ENCODE assay signal across 39 cellular contexts in genomic region chr9:32449969-32450368, GRCh38.
"Had no signal": no experiment of that assay in that cellular context is flagged by ENCODE, and none has a peak within 500 bp of the region (broad histone marks: within the 10 kb centered on the region; RNA-seq: fewer than 3 reads in every experiment).

No MANE protein-coding gene starts in this region.

- H3K9me3 Mint-ChIP-seq: activated naive CD4-positive, alpha-beta T cell treated with anti-CD3 and anti-CD28 coated beads for 36 hours; activated naive CD4-positive, alpha-beta T cell treated with anti-CD3 and anti-CD28 coated beads, Interleukin-2, amount 10 ng/mL, durations not matched to agents 7 days and 5 days; activated naive CD4-positive, alpha-beta T cell treated with anti-CD3 and anti-CD28 coated beads, Interleukin-2, amount 50 U/mL, for 24 hours; activated naive CD8-positive, alpha-beta T cell treated with anti-CD3 and anti-CD28 coated beads for 36 hours; activated naive CD8-positive, alpha-beta T cell treated with anti-CD3 and anti-CD28 coated beads, Interleukin-2, amount 10 ng/mL, durations not matched to agents 7 days and 5 days; activated naive CD8-positive, alpha-beta T cell treated with anti-CD3 and anti-CD28 coated beads, Interleukin-2, amount 50 U/mL, for 24 hours; activated T-cell treated with anti-CD3 and anti-CD28 coated beads, Interleukin-2, amount 50 U/mL, for 4 hours; activated T-helper 1 cell treated with anti-CD3 and anti-CD28 coated beads, Interleukin-12 subunit alpha, Interleukin-12 subunit beta, Interleukin-2, Interleukin-4 antibody, amounts not matched to agents 30 ng/mL and 10 ng/mL and 1 ng/mL, durations not matched to agents 14 hours and 24 hours and 36 hours; activated T-helper 17 cell treated with anti-CD3 and anti-CD28 coated beads, Interleukin-2, amount 50 U/mL, for 72 hours; activated T-helper 2 cell treated with anti-CD3 and anti-CD28 coated beads, Interferon-gamma antibody, Interleukin-2, Interleukin-4, amounts not matched to agents 10 μg/mL and 5 μg/mL and 100 μg/mL, durations not matched to agents 14 hours and 24 hours and 36 hours had no signal

- H3K36me3 ChIP-seq: breast epithelium had no signal

- H3K4me1 ChIP-seq: adrenal gland, ascending aorta, body of pancreas, breast epithelium had no signal

- H3K4me1 Mint-ChIP-seq: activated naive CD4-positive, alpha-beta T cell treated with anti-CD3 and anti-CD28 coated beads, Interleukin-2, amount 10 ng/mL, durations not matched to agents 7 days and 5 days; activated naive CD4-positive, alpha-beta T cell treated with anti-CD3 and anti-CD28 coated beads, Interleukin-2, amount 50 U/mL, for 24 hours; activated naive CD8-positive, alpha-beta T cell treated with anti-CD3 and anti-CD28 coated beads for 36 hours; activated naive CD8-positive, alpha-beta T cell treated with anti-CD3 and anti-CD28 coated beads, Interleukin-2, amount 10 ng/mL, durations not matched to agents 7 days and 5 days; activated naive CD8-positive, alpha-beta T cell treated with anti-CD3 and anti-CD28 coated beads, Interleukin-2, amount 50 U/mL, for 24 hours; activated T-helper 17 cell treated with anti-CD3 and anti-CD28 coated beads, Interleukin-2, amount 50 U/mL, for 72 hours; brain had no signal

- H3K27ac ChIP-seq: adrenal gland, ascending aorta, body of pancreas, brain microvascular endothelial cell, breast epithelium, cardiac muscle cell had no signal

- DNase-seq: activated effector memory CD4-positive, alpha-beta T cell treated with anti-CD3 and anti-CD28 coated beads, Interleukin-2, amount 50 U/mL, for 16 hours; activated effector memory CD4-positive, alpha-beta T cell treated with Interleukin-2 at 50 U/mL for 16 hours; activated gamma-delta T cell; activated gamma-delta T cell treated with Interleukin-2 at 50 U/mL for 16 hours; activated naive CD4-positive, alpha-beta T cell; activated naive CD4-positive, alpha-beta T cell treated with anti-CD3 and anti-CD28 coated beads for 36 hours; activated naive CD4-positive, alpha-beta T cell treated with anti-CD3 and anti-CD28 coated beads, Interleukin-2, amount 10 ng/mL, durations not matched to agents 7 days and 5 days; activated naive CD4-positive, alpha-beta T cell treated with anti-CD3 and anti-CD28 coated beads, Interleukin-2, amount 50 U/mL, for 16 hours; activated naive CD4-positive, alpha-beta T cell treated with Interleukin-2 at 50 U/mL for 16 hours; activated naive CD8-positive, alpha-beta T cell treated with anti-CD3 and anti-CD28 coated beads for 36 hours; activated naive CD8-positive, alpha-beta T cell treated with anti-CD3 and anti-CD28 coated beads, Interleukin-2, amount 10 ng/mL, durations not matched to agents 7 days and 5 days; activated naive CD8-positive, alpha-beta T cell treated with anti-CD3 and anti-CD28 coated beads, Interleukin-2, amount 50 U/mL, for 24 hours; activated T-cell treated with anti-CD3 and anti-CD28 coated beads for 4 hours; activated T-cell treated with anti-CD3 and anti-CD28 coated beads, Interleukin-2, amount 50 U/mL, for 1 hour; activated T-cell treated with anti-CD3 and anti-CD28 coated beads, Interleukin-2, amount 50 U/mL, for 24 hours; activated T-cell treated with anti-CD3 and anti-CD28 coated beads, Interleukin-2, amount 50 U/mL, for 4 hours; activated T-cell treated with anti-CD3 and anti-CD28 coated beads, Interleukin-2, amount 50 U/mL, for 48 hours; activated T-cell treated with anti-CD3 and anti-CD28 coated beads, Interleukin-2, amount 50 U/mL, for 72 hours; adrenal gland; amniotic stem cell; amygdala; anterior cingulate cortex; aorta; body of pancreas; brain microvascular endothelial cell; caudate nucleus; central memory CD4-positive, alpha-beta T cell; cerebellar nuclear complex had no signal

- H3K9me3 ChIP-seq: adrenal gland, ascending aorta, body of pancreas, breast epithelium had no signal

- ATAC-seq: activated naive CD4-positive, alpha-beta T cell treated with anti-CD3 and anti-CD28 coated beads, Interleukin-2, amount 50 U/mL, for 72 hours; activated naive CD8-positive, alpha-beta T cell treated with anti-CD3 and anti-CD28 coated beads, Interleukin-2, amount 50 U/mL, for 24 hours; activated T-cell treated with anti-CD3 and anti-CD28 coated beads, Interleukin-2, amount 50 U/mL, for 4 hours; activated T-cell treated with anti-CD3 and anti-CD28 coated beads, Interleukin-2, amount 50 U/mL, for 72 hours; activated T-helper 17 cell treated with anti-CD3 and anti-CD28 coated beads, Interleukin-2, amount 50 U/mL, for 72 hours; body of pancreas had no signal

- H3K27me3 ChIP-seq: adrenal gland, ascending aorta, body of pancreas, brain microvascular endothelial cell, breast epithelium, cardiac muscle cell had no signal

- H3K4me3 ChIP-seq: adrenal gland, ascending aorta, body of pancreas, breast epithelium, cardiac muscle cell had no signal

- H3K4me3 Mint-ChIP-seq: activated naive CD4-positive, alpha-beta T cell treated with anti-CD3 and anti-CD28 coated beads for 36 hours; activated naive CD4-positive, alpha-beta T cell treated with anti-CD3 and anti-CD28 coated beads, Interleukin-2, amount 10 ng/mL, durations not matched to agents 7 days and 5 days; activated naive CD4-positive, alpha-beta T cell treated with anti-CD3 and anti-CD28 coated beads, Interleukin-2, amount 50 U/mL, for 24 hours; activated naive CD8-positive, alpha-beta T cell; activated naive CD8-positive, alpha-beta T cell treated with anti-CD3 and anti-CD28 coated beads for 36 hours; activated naive CD8-positive, alpha-beta T cell treated with anti-CD3 and anti-CD28 coated beads, Interleukin-2, amount 10 ng/mL, durations not matched to agents 7 days and 5 days; activated naive CD8-positive, alpha-beta T cell treated with anti-CD3 and anti-CD28 coated beads, Interleukin-2, amount 50 U/mL, for 24 hours; activated T-cell treated with anti-CD3 and anti-CD28 coated beads, Interleukin-2, amount 50 U/mL, for 24 hours; activated T-cell treated with anti-CD3 and anti-CD28 coated beads, Interleukin-2, amount 50 U/mL, for 4 hours; activated T-cell treated with anti-CD3 and anti-CD28 coated beads, Interleukin-2, amount 50 U/mL, for 72 hours; activated T-helper 1 cell treated with anti-CD3 and anti-CD28 coated beads, Interleukin-12 subunit alpha, Interleukin-12 subunit beta, Interleukin-2, Interleukin-4 antibody, amounts not matched to agents 30 ng/mL and 10 ng/mL and 1 ng/mL, durations not matched to agents 14 hours and 24 hours and 36 hours; activated T-helper 17 cell treated with anti-CD3 and anti-CD28 coated beads, Interleukin-2, amount 50 U/mL, for 72 hours; brain; central memory CD8-positive, alpha-beta T cell had no signal

- H3K27ac Mint-ChIP-seq: activated naive CD4-positive, alpha-beta T cell treated with anti-CD3 and anti-CD28 coated beads for 36 hours; activated naive CD4-positive, alpha-beta T cell treated with anti-CD3 and anti-CD28 coated beads, Interleukin-2, amount 10 ng/mL, durations not matched to agents 7 days and 5 days; activated naive CD4-positive, alpha-beta T cell treated with anti-CD3 and anti-CD28 coated beads, Interleukin-2, amount 50 U/mL, for 24 hours; activated naive CD4-positive, alpha-beta T cell treated with anti-CD3 and anti-CD28 coated beads, Interleukin-2, amount 50 U/mL, for 72 hours; activated naive CD8-positive, alpha-beta T cell; activated naive CD8-positive, alpha-beta T cell treated with anti-CD3 and anti-CD28 coated beads for 36 hours; activated naive CD8-positive, alpha-beta T cell treated with anti-CD3 and anti-CD28 coated beads, Interleukin-2, amount 10 ng/mL, durations not matched to agents 7 days and 5 days; activated naive CD8-positive, alpha-beta T cell treated with anti-CD3 and anti-CD28 coated beads, Interleukin-2, amount 50 U/mL, for 24 hours; activated T-cell treated with anti-CD3 and anti-CD28 coated beads, Interleukin-2, amount 50 U/mL, for 72 hours; activated T-helper 1 cell treated with anti-CD3 and anti-CD28 coated beads, Interleukin-12 subunit alpha, Interleukin-12 subunit beta, Interleukin-2, Interleukin-4 antibody, amounts not matched to agents 30 ng/mL and 10 ng/mL and 1 ng/mL, durations not matched to agents 14 hours and 24 hours and 36 hours; activated T-helper 2 cell treated with anti-CD3 and anti-CD28 coated beads, Interferon-gamma antibody, Interleukin-2, Interleukin-4, amounts not matched to agents 10 μg/mL and 5 μg/mL and 100 μg/mL, durations not matched to agents 14 hours and 24 hours and 36 hours; brain had no signal
